ENCODE assay signal across 16 cellular contexts in the genomic region with DNA sequence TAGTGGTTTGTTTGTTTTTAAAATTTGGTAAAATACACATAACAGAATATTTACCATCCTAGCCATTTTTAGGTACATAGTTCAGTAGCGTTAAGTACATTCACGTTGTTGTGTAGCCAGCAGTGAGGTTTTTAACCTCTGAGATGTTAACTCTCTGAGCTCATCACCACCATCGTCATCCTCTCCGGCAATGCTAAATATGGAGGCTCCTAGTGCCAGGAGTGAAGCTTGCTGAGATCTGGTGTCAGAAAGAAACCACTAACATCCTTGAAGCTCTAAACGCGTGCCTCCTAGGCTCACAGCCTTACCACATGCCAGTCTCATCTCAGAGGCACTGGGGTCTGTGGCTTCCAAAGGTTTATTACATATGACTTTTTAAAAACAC.
DNase-seq lines count a peak whose midpoint lies in the region; ATAC-seq, FAIRE-seq and TF ChIP-seq lines count a peak whose summit lies in the region.
"Had no signal": no experiment of that assay in that cellular context is flagged by ENCODE, and none has a peak within 500 bp of the region (broad histone marks: within the 10 kb centered on the region; RNA-seq: fewer than 3 reads in every experiment).

No MANE protein-coding gene starts in this region.

- peak in 2 of 7 experiments; percentile 35 to 44 for DNase-seq in CD8-positive, alpha-beta T cell
- DNase-seq in NCI-H526 treated with DMSO at 0.1 percent for 48 hours (lab: John Stamatoyannopoulos, UW) (peak; percentile 68), choroid plexus epithelial cell (ENCODE audit: low read depth) (peak; percentile 81), OCI-M2 (lab: John Stamatoyannopoulos, UW; ENCODE audit: unreplicated experiment) (no peak), small intestine (no peak), DMS153 (lab: John Stamatoyannopoulos, UW) (no peak), COLO668 (lab: John Stamatoyannopoulos, UW; ENCODE audit: unreplicated experiment) (no peak)
- no peak for DNase-seq in naive thymus-derived CD4-positive, alpha-beta T cell
- DNase-seq: activated CD4-positive, CD25-positive, alpha-beta regulatory T cell; activated T-cell treated with anti-CD3 and anti-CD28 coated beads, Interleukin-2, amount 50 U/mL, for 1 hour; esophagus squamous epithelium; left lung; NCI-H2107; stimulated activated CD4-positive, alpha-beta T cell treated with anti-CD3 and anti-CD28 coated beads, Interleukin-2, amount 100 ng/mL, for 48 hours had no signal

- H3K27me3 Mint-ChIP-seq in CD8-positive, alpha-beta T cell (ENCODE audit: low read depth), result peaks cover 5% of the 10 kb centered on the region
- peaks cover 0 to 25% (median 5%) of the 10 kb centered on the region in 5 donors for H3K27me3 Mint-ChIP-seq in naive thymus-derived CD4-positive, alpha-beta T cell

- no peaks in the 10 kb centered on the region for H3K36me3 ChIP-seq in CD8-positive, alpha-beta T cell (ENCODE audit: insufficient read depth, low read length)
- no peaks in the 10 kb centered on the region for H3K36me3 ChIP-seq in naive thymus-derived CD4-positive, alpha-beta T cell (ENCODE audit: control insufficient read depth in 2 of 3, insufficient read depth in 3 of 3, low read length in 3 of 3)
- no peaks in the 10 kb centered on the region for H3K36me3 ChIP-seq in small intestine (ENCODE audit: control insufficient read depth in 2 of 2, insufficient read depth in 2 of 2, low read length in 2 of 2)
- H3K36me3 ChIP-seq: adrenal gland, esophagus squamous epithelium, left lung, right atrium auricular region had no signal

- no peak for TF ChIP-seq CTCF in CD8-positive, alpha-beta T cell (IDR thresholded peaks at IDR 0.05)
- TF ChIP-seq CTCF in choroid plexus epithelial cell (conservative IDR thresholded peaks at IDR 0.05; ENCODE audit: low read depth, low read length), result no peak

- intact Hi-C loops in CD8-positive, alpha-beta T cell (cut with DNase I, micrococcal nuclease), result no loop called here
- intact Hi-C loops in naive thymus-derived CD4-positive, alpha-beta T cell (cut with micrococcal nuclease), result no loop called here

- WGBS in small intestine, 3 donors, result 19 to 49% (median 40%) methylated on average over 6 of the region's 6 CpGs

- POLR2A ChIA-PET in CD8-positive, alpha-beta T cell (lab: Charles Lee), result no interaction called here
- POLR2A ChIA-PET in naive thymus-derived CD4-positive, alpha-beta T cell (lab: Charles Lee), result no interaction called here

- no peak overlapping the region for H3K27ac Mint-ChIP-seq in CD8-positive, alpha-beta T cell
- no peak overlapping the region for H3K27ac Mint-ChIP-seq in naive thymus-derived CD4-positive, alpha-beta T cell

- CTCF ChIA-PET in CD8-positive, alpha-beta T cell (lab: Charles Lee), result no interaction called here
- CTCF ChIA-PET in naive thymus-derived CD4-positive, alpha-beta T cell (lab: Charles Lee), result no interaction called here

- ATAC-seq in CD8-positive, alpha-beta T cell, result peak; percentile 81
- ATAC-seq in naive thymus-derived CD4-positive, alpha-beta T cell, result peak; percentile 20
- ATAC-seq: left lung had no signal

- H3K4me1 ChIP-seq in CD8-positive, alpha-beta T cell (ENCODE audit: insufficient read depth, low read length), result no peaks in the 10 kb centered on the region
- H3K4me1 ChIP-seq in naive thymus-derived CD4-positive, alpha-beta T cell (ENCODE audit: control insufficient read depth in 2 of 2, insufficient read depth in 2 of 2, low read length in 2 of 2), result no peaks in the 10 kb centered on the region
- H3K4me1 ChIP-seq in small intestine (ENCODE audit: control insufficient read depth in 2 of 2, insufficient read depth in 1 of 2, low read depth in 1 of 2, low read length in 1 of 2), result no peaks in the 10 kb centered on the region
- H3K4me1 ChIP-seq: adrenal gland, esophagus squamous epithelium had no signal

- H3K4me3 Mint-ChIP-seq in CD8-positive, alpha-beta T cell, result no peak overlapping the region
- H3K4me3 Mint-ChIP-seq in naive thymus-derived CD4-positive, alpha-beta T cell, result no peak overlapping the region

- H3K4me1 Mint-ChIP-seq in CD8-positive, alpha-beta T cell (ENCODE audit: low read depth), result peaks cover 13% of the 10 kb centered on the region
- no peaks in the 10 kb centered on the region for H3K4me1 Mint-ChIP-seq in naive thymus-derived CD4-positive, alpha-beta T cell

- H3K9me3 Mint-ChIP-seq in CD8-positive, alpha-beta T cell, result peaks cover 2% of the 10 kb centered on the region
- H3K9me3 Mint-ChIP-seq in naive thymus-derived CD4-positive, alpha-beta T cell, result peaks cover 0 to 8% (median 2%) of the 10 kb centered on the region in 11 donors

- H3K27me3 ChIP-seq in CD8-positive, alpha-beta T cell (ENCODE audit: insufficient read depth, low read length), result no peaks in the 10 kb centered on the region
- no peaks in the 10 kb centered on the region for H3K27me3 ChIP-seq in naive thymus-derived CD4-positive, alpha-beta T cell (ENCODE audit: control insufficient read depth in 2 of 2, insufficient read depth in 2 of 2, low read length in 2 of 2)
- no peaks in the 10 kb centered on the region for H3K27me3 ChIP-seq in small intestine (ENCODE audit: control insufficient read depth in 2 of 2, insufficient read depth in 2 of 2, low read length in 2 of 2)
- H3K27me3 ChIP-seq: adrenal gland, right atrium auricular region had no signal

- H3K27ac ChIP-seq in CD8-positive, alpha-beta T cell (ENCODE audit: low read depth, low read length), result no peak overlapping the region
- no peak overlapping the region for H3K27ac ChIP-seq in naive thymus-derived CD4-positive, alpha-beta T cell (ENCODE audit: low read depth, low read length)
- H3K27ac ChIP-seq in small intestine (ENCODE audit: low read depth in 1 of 2, low read length in 1 of 2), result no peak overlapping the region
- H3K27ac ChIP-seq: esophagus squamous epithelium, left lung, right atrium auricular region had no signal

- FAIRE-seq in small intestine (lab: Jason Lieb, UNC), result no peak

- no peaks in the 10 kb centered on the region for H3K36me3 Mint-ChIP-seq in CD8-positive, alpha-beta T cell
- H3K36me3 Mint-ChIP-seq in naive thymus-derived CD4-positive, alpha-beta T cell, result no peaks in the 10 kb centered on the region

- no peak overlapping the region for H3K4me3 ChIP-seq in CD8-positive, alpha-beta T cell (ENCODE audit: low read depth, low read length)
- H3K4me3 ChIP-seq in choroid plexus epithelial cell (ENCODE audit: low read depth, low read length) (no peak overlapping the region), small intestine (ENCODE audit: low read depth in 1 of 2, low read length in 2 of 2) (no peak overlapping the region)
- H3K4me3 ChIP-seq in naive thymus-derived CD4-positive, alpha-beta T cell (ENCODE audit: low read length), result no peak overlapping the region
- H3K4me3 ChIP-seq: adrenal gland, esophagus squamous epithelium, left lung, right atrium auricular region had no signal

- H3K9me3 ChIP-seq in CD8-positive, alpha-beta T cell (ENCODE audit: low read length), result no peaks in the 10 kb centered on the region
- no peaks in the 10 kb centered on the region for H3K9me3 ChIP-seq in naive thymus-derived CD4-positive, alpha-beta T cell (ENCODE audit: control insufficient read depth in 2 of 3, low read length in 3 of 3)
- no peaks in the 10 kb centered on the region for H3K9me3 ChIP-seq in small intestine (ENCODE audit: control insufficient read depth, low read depth)
- H3K9me3 ChIP-seq: adrenal gland, esophagus squamous epithelium had no signal

Comparison
In these comparisons a context has a peak if more than half of its experiments do, and no peak if none do; other contexts are left out.
1. DNase-seq: peak in NCI-H526 treated with DMSO at 0.1 percent for 48 hours (single experiment) and choroid plexus epithelial cell (single experiment); none in naive thymus-derived CD4-positive, alpha-beta T cell (0 of 9), OCI-M2 (single experiment), small intestine (single experiment), DMS153 (single experiment) and COLO668 (single experiment).